In the genomic region with DNA sequence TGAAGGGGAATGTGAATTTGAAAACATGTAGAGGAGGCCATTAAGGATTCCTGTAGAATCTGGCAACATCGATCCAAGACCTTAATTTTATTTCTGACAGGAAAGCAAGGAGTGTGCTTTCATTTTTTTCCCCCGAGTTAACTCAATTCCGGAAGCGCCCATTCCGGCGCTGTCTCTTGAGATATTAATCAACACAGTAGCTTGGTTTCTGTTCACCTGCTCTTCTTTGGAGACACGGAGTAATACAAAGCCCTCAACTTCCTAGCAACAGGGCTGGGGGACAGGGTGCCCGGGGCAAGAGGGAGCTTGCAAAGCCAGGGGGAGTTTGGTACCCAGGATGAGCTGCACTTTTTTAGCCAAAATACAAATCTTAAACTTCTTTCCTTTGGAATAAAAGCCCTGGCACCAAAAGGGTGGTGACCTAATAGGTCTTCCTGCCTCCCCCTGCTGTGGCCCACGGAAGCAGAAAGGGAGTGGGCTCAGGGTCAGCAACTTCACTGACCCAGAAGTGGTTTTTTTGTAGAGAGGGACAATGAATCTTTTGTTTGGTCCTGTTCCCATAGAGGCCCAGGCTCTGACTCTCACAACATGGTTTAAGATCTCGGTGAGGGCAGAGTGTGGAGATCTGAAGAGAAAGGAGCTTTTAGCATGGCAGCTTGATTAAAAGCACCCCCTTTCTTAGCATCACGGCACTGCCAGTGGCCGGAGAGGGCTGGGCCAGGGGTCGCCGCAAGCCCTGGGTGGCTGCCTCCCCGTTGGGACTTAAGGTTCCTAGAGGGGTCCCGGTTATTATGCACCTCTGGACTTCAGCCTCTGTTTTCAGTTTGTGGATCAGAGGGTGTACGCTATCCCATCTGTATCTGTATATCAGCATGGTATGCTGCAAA, we compare ENCODE assay signal across 11 cellular contexts.
A peak's percentile ranks its signal among the peaks of the same experiment; 100 is the strongest.
DNase-seq lines count a peak whose midpoint lies in the region; ATAC-seq and TF ChIP-seq lines count a peak whose summit lies in the region.
"Had no signal": no experiment of that assay in that cellular context is flagged by ENCODE, and none has a peak within 500 bp of the region (broad histone marks: within the 10 kb centered on the region; RNA-seq: fewer than 3 reads in every experiment).

No MANE protein-coding gene starts in this region.

- H3K27ac ChIP-seq in hepatocyte (peak overlapping the region; percentile 86), thymus (ENCODE audit: low read depth) (peak overlapping the region; percentile 22), sigmoid colon (peak overlapping the region in 2 of 4 donors; percentile 20 to 37)

- H3K36me3 ChIP-seq in hepatocyte (replicated peaks; ENCODE audit: insufficient read depth, low read depth) (no peaks in the 10 kb centered on the region), thymus (ENCODE audit: control insufficient read depth, insufficient read depth) (peaks cover 6% of the 10 kb centered on the region), sigmoid colon (no peaks in the 10 kb centered on the region)

- no peak overlapping the region for H3K4me3 ChIP-seq in hepatocyte
- no peak overlapping the region for H3K4me3 ChIP-seq in thymus (ENCODE audit: low read length)
- H3K4me3 ChIP-seq in sigmoid colon = no peak overlapping the region

- TF ChIP-seq CTCF in WTC11 (IDR thresholded peaks at IDR 0.05) (no peak), hepatocyte (IDR thresholded peaks at IDR 0.05; ENCODE audit: poor library complexity) (no peak), sigmoid colon (IDR thresholded peaks at IDR 0.05) (no peak)

- H2AFZ ChIP-seq in hepatocyte = no peak overlapping the region

- no peaks in the 10 kb centered on the region for H3K36me3 Mint-ChIP-seq in WTC11

- CTCF ChIA-PET in WTC11 (lab: Charles Lee) = interaction anchor here (0.9 to 2.0 kb wide), 3 partner anchors 15 to 295 kb away, joined by 4 to 10 read pairs (median 4); no protein-coding TSS in a partner anchor

- H3K4me3 Mint-ChIP-seq in WTC11 = no peak overlapping the region

- TF ChIP-seq POLR2A in sigmoid colon (IDR thresholded peaks at IDR 0.05) = no peak

- no peaks in the 10 kb centered on the region for H3K27me3 Mint-ChIP-seq in WTC11 (ENCODE audit: low read depth)

- no peaks in the 10 kb centered on the region for H4K20me1 ChIP-seq in hepatocyte (ENCODE audit: insufficient read depth, poor library complexity, severe bottlenecking)

- H3K27ac Mint-ChIP-seq in WTC11 = peak overlapping the region; percentile 48

- intact Hi-C loops in Right ventricle myocardium inferior (cut with DNase I) (no loop called here), left ventricle myocardium superior (cut with micrococcal nuclease) (no loop called here), sigmoid colon (cut with DNase I) (no loop called here)

- POLR2A ChIA-PET in WTC11 (lab: Charles Lee) = interaction anchor here (0.6 kb wide), 1 partner anchor 40 kb away, joined by 3 read pairs; no protein-coding TSS in a partner anchor

- H3K9me3 ChIP-seq in hepatocyte (ENCODE audit: low read depth) = no peaks in the 10 kb centered on the region
- H3K9me3 ChIP-seq in thymus (ENCODE audit: control insufficient read depth) = no peaks in the 10 kb centered on the region
- no peaks in the 10 kb centered on the region for H3K9me3 ChIP-seq in sigmoid colon

- H3K4me1 Mint-ChIP-seq in WTC11 = peaks cover 31% of the 10 kb centered on the region

- no peaks in the 10 kb centered on the region for H3K9me3 Mint-ChIP-seq in WTC11

- ATAC-seq in Right ventricle myocardium inferior (peak; percentile 17), left ventricle myocardium superior (no peak), WTC11 (no peak; the same call in 1 of the 2 replicates)

- peak overlapping the region; percentile 60 for H3K4me2 ChIP-seq in hepatocyte

- DNase-seq in Right ventricle myocardium inferior (ENCODE audit: missing footprints) = no peak
- no peak for DNase-seq in left ventricle myocardium superior
- no peak for DNase-seq in WTC11 (ENCODE audit: low spot score)
- no peak for DNase-seq in hepatocyte (ENCODE audit: low spot score)
- no peak for DNase-seq in cerebellum (ENCODE audit: low spot score)
- no peak for DNase-seq in HCEC 1CT
- DNase-seq in sigmoid colon = no peak
- DNase-seq: activated T-cell treated with anti-CD3 and anti-CD28 coated beads, Interleukin-2, amount 50 U/mL, for 48 hours; MM.1S; stimulated activated CD4-positive, alpha-beta T cell treated with anti-CD3 and anti-CD28 coated beads, Interleukin-4, amount 100 ng/mL, for 1 hour had no signal

- H3K4me1 ChIP-seq in hepatocyte (ENCODE audit: insufficient read depth) (peaks cover 55% of the 10 kb centered on the region), thymus (ENCODE audit: control insufficient read depth, insufficient read depth, low read length) (peaks cover 52% of the 10 kb centered on the region), sigmoid colon (peaks cover 0 to 32% (median 28%) of the 10 kb centered on the region in 4 donors)

- H3K27me3 ChIP-seq in hepatocyte (no peaks in the 10 kb centered on the region), thymus (ENCODE audit: control insufficient read depth, insufficient read depth) (no peaks in the 10 kb centered on the region), sigmoid colon (no peaks in the 10 kb centered on the region)

- no peaks in the 10 kb centered on the region for H3K9me2 ChIP-seq in hepatocyte (replicated peaks; ENCODE audit: insufficient read depth)

- TF ChIP-seq EP300 in sigmoid colon (IDR thresholded peaks at IDR 0.05) = no peak

- 65% methylated on average over 17 of the region's 17 CpGs for WGBS in hepatocyte (ENCODE audit: low lambda C conversion rate, missing lambda C conversion rate)
- 57% methylated on average over 17 of the region's 17 CpGs for WGBS in thymus
- 73 to 82% methylated on average over 17 of the region's 17 CpGs for WGBS in sigmoid colon, 2 donors

- H3K79me2 ChIP-seq in hepatocyte = peaks cover 22% of the 10 kb centered on the region

TF ChIP-seq in WTC11, 78 proteins besides CTCF, POLR2A, EP300 and RAD21 (continues in another document):
- TF ChIP-seq TP53 (CRISPR knock-in tag; IDR thresholded peaks at IDR 0.05) = no peak
- TF ChIP-seq, protein P1, sequence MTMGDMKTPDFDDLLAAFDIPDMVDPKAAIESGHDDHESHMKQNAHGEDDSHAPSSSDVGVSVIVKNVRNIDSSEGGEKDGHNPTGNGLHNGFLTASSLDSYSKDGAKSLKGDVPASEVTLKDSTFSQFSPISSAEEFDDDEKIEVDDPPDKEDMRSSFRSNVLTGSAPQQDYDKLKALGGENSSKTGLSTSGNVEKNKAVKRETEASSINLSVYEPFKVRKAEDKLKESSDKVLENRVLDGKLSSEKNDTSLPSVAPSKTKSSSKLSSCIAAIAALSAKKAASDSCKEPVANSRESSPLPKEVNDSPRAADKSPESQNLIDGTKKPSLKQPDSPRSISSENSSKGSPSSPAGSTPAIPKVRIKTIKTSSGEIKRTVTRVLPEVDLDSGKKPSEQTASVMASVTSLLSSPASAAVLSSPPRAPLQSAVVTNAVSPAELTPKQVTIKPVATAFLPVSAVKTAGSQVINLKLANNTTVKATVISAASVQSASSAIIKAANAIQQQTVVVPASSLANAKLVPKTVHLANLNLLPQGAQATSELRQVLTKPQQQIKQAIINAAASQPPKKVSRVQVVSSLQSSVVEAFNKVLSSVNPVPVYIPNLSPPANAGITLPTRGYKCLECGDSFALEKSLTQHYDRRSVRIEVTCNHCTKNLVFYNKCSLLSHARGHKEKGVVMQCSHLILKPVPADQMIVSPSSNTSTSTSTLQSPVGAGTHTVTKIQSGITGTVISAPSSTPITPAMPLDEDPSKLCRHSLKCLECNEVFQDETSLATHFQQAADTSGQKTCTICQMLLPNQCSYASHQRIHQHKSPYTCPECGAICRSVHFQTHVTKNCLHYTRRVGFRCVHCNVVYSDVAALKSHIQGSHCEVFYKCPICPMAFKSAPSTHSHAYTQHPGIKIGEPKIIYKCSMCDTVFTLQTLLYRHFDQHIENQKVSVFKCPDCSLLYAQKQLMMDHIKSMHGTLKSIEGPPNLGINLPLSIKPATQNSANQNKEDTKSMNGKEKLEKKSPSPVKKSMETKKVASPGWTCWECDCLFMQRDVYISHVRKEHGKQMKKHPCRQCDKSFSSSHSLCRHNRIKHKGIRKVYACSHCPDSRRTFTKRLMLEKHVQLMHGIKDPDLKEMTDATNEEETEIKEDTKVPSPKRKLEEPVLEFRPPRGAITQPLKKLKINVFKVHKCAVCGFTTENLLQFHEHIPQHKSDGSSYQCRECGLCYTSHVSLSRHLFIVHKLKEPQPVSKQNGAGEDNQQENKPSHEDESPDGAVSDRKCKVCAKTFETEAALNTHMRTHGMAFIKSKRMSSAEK (CRISPR knock-in tag; IDR thresholded peaks at IDR 0.05; ENCODE audit: borderline replicate concordance) = no peak
- TF ChIP-seq SP1 (CRISPR knock-in tag; conservative IDR thresholded peaks at IDR 0.05) = no peak
- no peak for TF ChIP-seq TEAD4 (CRISPR knock-in tag; IDR thresholded peaks at IDR 0.05)
- TF ChIP-seq RORB (CRISPR knock-in tag; IDR thresholded peaks at IDR 0.05) = no peak
- TF ChIP-seq MYBL2 (CRISPR knock-in tag; IDR thresholded peaks at IDR 0.05) = no peak
- no peak for TF ChIP-seq ZNF317 (CRISPR knock-in tag; IDR thresholded peaks at IDR 0.05; ENCODE audit: borderline replicate concordance, low read depth)
- TF ChIP-seq, protein P2, sequence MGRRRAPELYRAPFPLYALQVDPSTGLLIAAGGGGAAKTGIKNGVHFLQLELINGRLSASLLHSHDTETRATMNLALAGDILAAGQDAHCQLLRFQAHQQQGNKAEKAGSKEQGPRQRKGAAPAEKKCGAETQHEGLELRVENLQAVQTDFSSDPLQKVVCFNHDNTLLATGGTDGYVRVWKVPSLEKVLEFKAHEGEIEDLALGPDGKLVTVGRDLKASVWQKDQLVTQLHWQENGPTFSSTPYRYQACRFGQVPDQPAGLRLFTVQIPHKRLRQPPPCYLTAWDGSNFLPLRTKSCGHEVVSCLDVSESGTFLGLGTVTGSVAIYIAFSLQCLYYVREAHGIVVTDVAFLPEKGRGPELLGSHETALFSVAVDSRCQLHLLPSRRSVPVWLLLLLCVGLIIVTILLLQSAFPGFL (CRISPR knock-in tag; IDR thresholded peaks at IDR 0.05; ENCODE audit: borderline replicate concordance) = no peak
- TF ChIP-seq, protein P3, sequence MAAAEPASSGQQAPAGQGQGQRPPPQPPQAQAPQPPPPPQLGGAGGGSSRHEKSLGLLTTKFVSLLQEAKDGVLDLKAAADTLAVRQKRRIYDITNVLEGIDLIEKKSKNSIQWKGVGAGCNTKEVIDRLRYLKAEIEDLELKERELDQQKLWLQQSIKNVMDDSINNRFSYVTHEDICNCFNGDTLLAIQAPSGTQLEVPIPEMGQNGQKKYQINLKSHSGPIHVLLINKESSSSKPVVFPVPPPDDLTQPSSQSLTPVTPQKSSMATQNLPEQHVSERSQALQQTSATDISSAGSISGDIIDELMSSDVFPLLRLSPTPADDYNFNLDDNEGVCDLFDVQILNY (CRISPR knock-in tag; IDR thresholded peaks at IDR 0.05) = no peak
- no peak for TF ChIP-seq ZNF138 (CRISPR knock-in tag; conservative IDR thresholded peaks at IDR 0.05)
